Comparison of ENCODE assay signal across 18 cellular contexts in genomic region chr3:48928679-48929078, GRCh38. TPM values are rescaled to one million over a fixed set of nuclear protein-coding genes. Genes with fewer than 3 reads are reported as not detected.
DNase-seq lines count a peak whose midpoint lies in the region; ATAC-seq lines count a peak whose summit lies in the region.
"Had no signal": no experiment of that assay in that cellular context is flagged by ENCODE, and none has a peak within 500 bp of the region (broad histone marks: within the 10 kb centered on the region; RNA-seq: fewer than 3 reads in every experiment).

No MANE protein-coding gene starts in this region.

- no peak for DNase-seq in stimulated activated naive CD8-positive, alpha-beta T cell treated with anti-CD3 and anti-CD28 coated beads, Interleukin-15, Interleukin-2, amounts not matched to agents 100 U/mL and 50 U/mL, for 24 hours
- DNase-seq in dermis blood vessel endothelial cell (peak; percentile 60), T1000 (lab: John Stamatoyannopoulos, UW) (no peak), glomerular visceral epithelial cell (ENCODE audit: extremely low spot score) (no peak), posterior cingulate gyrus (no peak)
- DNase-seq: activated CD4-positive, CD25-positive, alpha-beta regulatory T cell treated with anti-CD3 and anti-CD28 coated beads, Interleukin-2, amount 50 U/mL, for 72 hours; amniotic stem cell; COR-L47; endodermal cell; GOT3; hippocampal formation; NCI-H1105 treated with DMSO at 0.1 percent for 48 hours; NCI-H69; stimulated activated CD4-positive, alpha-beta T cell treated with anti-CD3 and anti-CD28 coated beads, Interleukin-2, amount 100 ng/mL, for 24 hours; stimulated activated naive CD4-positive, alpha-beta T cell treated with Interleukin-2 at 50 U/mL for 16 hours had no signal

- peaks cover 73% of the 10 kb centered on the region for H3K4me1 Mint-ChIP-seq in stimulated activated naive CD8-positive, alpha-beta T cell treated with anti-CD3 and anti-CD28 coated beads, Interleukin-15, Interleukin-2, amounts not matched to agents 100 ng/mL and 50 ng/mL, for 24 hours (ENCODE audit: low read depth)
- H3K4me1 Mint-ChIP-seq in T-helper 1 cell treated with Interleukin-12 subunit alpha and Interleukin-12 subunit beta and Interleukin-4 antibody, amounts not matched to agents 30 μg/mL and 1 μg/mL, for 36 hours (ENCODE audit: low read depth) = peaks cover 58% of the 10 kb centered on the region
- H3K4me1 Mint-ChIP-seq: endodermal cell had no signal

- peak overlapping the region; percentile 33 for H3K27ac Mint-ChIP-seq in stimulated activated naive CD8-positive, alpha-beta T cell treated with anti-CD3 and anti-CD28 coated beads, Interleukin-15, Interleukin-2, amounts not matched to agents 100 ng/mL and 50 ng/mL, for 24 hours
- peak overlapping the region; percentile 79 for H3K27ac Mint-ChIP-seq in T-helper 1 cell treated with Interleukin-12 subunit alpha and Interleukin-12 subunit beta and Interleukin-4 antibody, amounts not matched to agents 30 μg/mL and 1 μg/mL, for 36 hours
- H3K27ac Mint-ChIP-seq: endodermal cell had no signal

- ATAC-seq in stimulated activated naive CD8-positive, alpha-beta T cell treated with anti-CD3 and anti-CD28 coated beads, Interleukin-15, Interleukin-2, amounts not matched to agents 100 U/mL and 50 U/mL, for 24 hours = no peak
- no peak for ATAC-seq in GM18519 (IDR thresholded peaks at IDR 0.05; ENCODE audit: low FRiP score, unreplicated experiment)

- intact Hi-C loops in posterior cingulate gyrus (cut with DNase I) = no loop called here

- no peaks in the 10 kb centered on the region for H3K27me3 Mint-ChIP-seq in stimulated activated naive CD8-positive, alpha-beta T cell treated with anti-CD3 and anti-CD28 coated beads, Interleukin-15, Interleukin-2, amounts not matched to agents 100 ng/mL and 50 ng/mL, for 24 hours
- no peaks in the 10 kb centered on the region for H3K27me3 Mint-ChIP-seq in T-helper 1 cell treated with Interleukin-12 subunit alpha and Interleukin-12 subunit beta and Interleukin-4 antibody, amounts not matched to agents 30 μg/mL and 1 μg/mL, for 36 hours (ENCODE audit: low read depth)

- peak overlapping the region; percentile 53 for H3K4me3 Mint-ChIP-seq in stimulated activated naive CD8-positive, alpha-beta T cell treated with anti-CD3 and anti-CD28 coated beads, Interleukin-15, Interleukin-2, amounts not matched to agents 100 ng/mL and 50 ng/mL, for 24 hours
- H3K4me3 Mint-ChIP-seq in T-helper 1 cell treated with Interleukin-12 subunit alpha and Interleukin-12 subunit beta and Interleukin-4 antibody, amounts not matched to agents 30 μg/mL and 1 μg/mL, for 36 hours = peak overlapping the region; percentile 52
- H3K4me3 Mint-ChIP-seq: endodermal cell had no signal

- peaks cover 72% of the 10 kb centered on the region for H3K36me3 Mint-ChIP-seq in stimulated activated naive CD8-positive, alpha-beta T cell treated with anti-CD3 and anti-CD28 coated beads, Interleukin-15, Interleukin-2, amounts not matched to agents 100 ng/mL and 50 ng/mL, for 24 hours (ENCODE audit: low read depth)
- peaks cover 52% of the 10 kb centered on the region for H3K36me3 Mint-ChIP-seq in T-helper 1 cell treated with Interleukin-12 subunit alpha and Interleukin-12 subunit beta and Interleukin-4 antibody, amounts not matched to agents 30 μg/mL and 1 μg/mL, for 36 hours (ENCODE audit: low read depth)

- no peaks in the 10 kb centered on the region for H3K9me3 Mint-ChIP-seq in stimulated activated naive CD8-positive, alpha-beta T cell treated with anti-CD3 and anti-CD28 coated beads, Interleukin-15, Interleukin-2, amounts not matched to agents 100 ng/mL and 50 ng/mL, for 24 hours
- no peaks in the 10 kb centered on the region for H3K9me3 Mint-ChIP-seq in T-helper 1 cell treated with Interleukin-12 subunit alpha and Interleukin-12 subunit beta and Interleukin-4 antibody, amounts not matched to agents 30 μg/mL and 1 μg/mL, for 36 hours
- H3K9me3 Mint-ChIP-seq: endodermal cell had no signal

RNA-seq across cellular contexts. Expression of gene ARIH2, which starts 10.0 kb away (rescaled TPM):
- total RNA-seq in dermis blood vessel endothelial cell = 77.2 and 86.3 TPM in 2 replicates

RNA-seq across cellular contexts. Expression of gene SLC25A20, which starts 30.0 kb away (rescaled TPM):
- total RNA-seq in dermis blood vessel endothelial cell = 21.9 and 29.3 TPM in 2 replicates
